Comparison of ENCODE assay signal across 14 cellular contexts in genomic region chr6:40588070-40588384, GRCh38. TPM values are rescaled to one million over a fixed set of nuclear protein-coding genes. Genes with fewer than 3 reads are reported as not detected.
A peak's percentile ranks its signal among the peaks of the same experiment; 100 is the strongest.
DNase-seq lines count a peak whose midpoint lies in the region; ATAC-seq lines count a peak whose summit lies in the region.
"Had no signal": no experiment of that assay in that cellular context is flagged by ENCODE, and none has a peak within 500 bp of the region (broad histone marks: within the 10 kb centered on the region; RNA-seq: fewer than 3 reads in every experiment).

No MANE protein-coding gene starts in this region.

- no peak overlapping the region for H3K4ac ChIP-seq in mesenchymal stem cell (ENCODE audit: low read depth in 1 of 2, low read length in 2 of 2)

- no peak overlapping the region for H2BK12ac ChIP-seq in mesenchymal stem cell (ENCODE audit: low read length in 2 of 2)

- no peaks in the 10 kb centered on the region for H3K9me3 Mint-ChIP-seq in T-helper 1 cell treated with Interleukin-12 subunit alpha and Interleukin-12 subunit beta and Interleukin-4 antibody, amounts not matched to agents 30 μg/mL and 1 μg/mL, for 36 hours
- no peaks in the 10 kb centered on the region for H3K9me3 Mint-ChIP-seq in activated T-helper 1 cell treated with anti-CD3 and anti-CD28 coated beads, Interleukin-12 subunit alpha, Interleukin-12 subunit beta, Interleukin-2, Interleukin-4 antibody, amounts not matched to agents 30 ng/mL and 10 ng/mL and 1 ng/mL, durations not matched to agents 14 hours and 24 hours and 36 hours
- H3K9me3 Mint-ChIP-seq: stimulated activated naive B cell treated with anti-CD40 and anti-IgM and Interleukin-4, amounts not matched to agents 10 μg/mL and 1 μg/mL and 100 μg/mL, for 72 hours had no signal

- H3K79me1 ChIP-seq in mesenchymal stem cell (replicated peaks; ENCODE audit: low read length, poor library complexity, severe bottlenecking) = no peaks in the 10 kb centered on the region

- peaks cover 20% of the 10 kb centered on the region for H3K4me1 ChIP-seq in mesenchymal stem cell (ENCODE audit: control insufficient read depth, insufficient read depth, low read depth, low read length)
- H3K4me1 ChIP-seq in stomach smooth muscle (ENCODE audit: control insufficient read depth, insufficient read depth, low read length) = peaks cover 22% of the 10 kb centered on the region
- H3K4me1 ChIP-seq: HAP-1 had no signal

- H2BK120ac ChIP-seq in mesenchymal stem cell (ENCODE audit: low read depth, low read length) = no peak overlapping the region

- no peak overlapping the region for H2BK5ac ChIP-seq in mesenchymal stem cell (ENCODE audit: low read depth, low read length, poor library complexity, severe bottlenecking)

- DNase-seq in T-helper 1 cell (no peak), mesenchymal stem cell (no peak), NCI-H345 (lab: John Stamatoyannopoulos, UW) (no peak)
- DNase-seq in activated T-helper 1 cell treated with anti-CD3 and anti-CD28 coated beads, Interleukin-12 subunit alpha, Interleukin-12 subunit beta, Interleukin-2, Interleukin-4 antibody, amounts not matched to agents 30 ng/mL and 10 ng/mL and 1 ng/mL, durations not matched to agents 14 hours and 24 hours and 36 hours (ENCODE audit: low spot score) = no peak

- H3K4me3 Mint-ChIP-seq in T-helper 1 cell treated with Interleukin-12 subunit alpha and Interleukin-12 subunit beta and Interleukin-4 antibody, amounts not matched to agents 30 μg/mL and 1 μg/mL, for 36 hours = peak overlapping the region; percentile 26
- peak overlapping the region; percentile 36 for H3K4me3 Mint-ChIP-seq in activated T-helper 1 cell treated with anti-CD3 and anti-CD28 coated beads, Interleukin-12 subunit alpha, Interleukin-12 subunit beta, Interleukin-2, Interleukin-4 antibody, amounts not matched to agents 30 ng/mL and 10 ng/mL and 1 ng/mL, durations not matched to agents 14 hours and 24 hours and 36 hours

- H3K9me3 ChIP-seq in mesenchymal stem cell (ENCODE audit: control insufficient read depth, low read length) = no peaks in the 10 kb centered on the region
- H3K9me3 ChIP-seq in stomach smooth muscle (ENCODE audit: control insufficient read depth in 2 of 2, low read length in 2 of 2) = no peaks in the 10 kb centered on the region
- H3K9me3 ChIP-seq: HAP-1 had no signal

- H3K27ac Mint-ChIP-seq in T-helper 1 cell treated with Interleukin-12 subunit alpha and Interleukin-12 subunit beta and Interleukin-4 antibody, amounts not matched to agents 30 μg/mL and 1 μg/mL, for 36 hours = no peak overlapping the region
- no peak overlapping the region for H3K27ac Mint-ChIP-seq in activated T-helper 1 cell treated with anti-CD3 and anti-CD28 coated beads, Interleukin-12 subunit alpha, Interleukin-12 subunit beta, Interleukin-2, Interleukin-4 antibody, amounts not matched to agents 30 ng/mL and 10 ng/mL and 1 ng/mL, durations not matched to agents 14 hours and 24 hours and 36 hours

- H3K4me2 ChIP-seq in mesenchymal stem cell (ENCODE audit: low read length, poor library complexity, severe bottlenecking) = peak overlapping the region; percentile 91

- no peak overlapping the region for H2BK15ac ChIP-seq in mesenchymal stem cell (ENCODE audit: low read depth, poor library complexity, severe bottlenecking)

- H3K27me3 ChIP-seq in mesenchymal stem cell (ENCODE audit: control insufficient read depth in 1 of 2, insufficient read depth in 1 of 2, low read length in 2 of 2) = peaks cover 72 to 87% of the 10 kb centered on the region in 2 experiments
- peaks cover 29 to 34% of the 10 kb centered on the region in 2 donors for H3K27me3 ChIP-seq in stomach smooth muscle (ENCODE audit: control insufficient read depth in 1 of 2, insufficient read depth in 2 of 2, low read length in 2 of 2)

- H3K4me3 ChIP-seq in mesenchymal stem cell (ENCODE audit: insufficient read depth in 1 of 2, low read depth in 1 of 2, low read length in 2 of 2) (peak overlapping the region; percentile 59 to 77), stomach smooth muscle (ENCODE audit: low read length in 2 of 2) (peak overlapping the region; percentile 45 to 78)
- H3K4me3 ChIP-seq: GM12878 had no signal

- no peaks in the 10 kb centered on the region for H3K36me3 Mint-ChIP-seq in T-helper 1 cell treated with Interleukin-12 subunit alpha and Interleukin-12 subunit beta and Interleukin-4 antibody, amounts not matched to agents 30 μg/mL and 1 μg/mL, for 36 hours (ENCODE audit: low read depth)
- H3K36me3 Mint-ChIP-seq in activated T-helper 1 cell treated with anti-CD3 and anti-CD28 coated beads, Interleukin-12 subunit alpha, Interleukin-12 subunit beta, Interleukin-2, Interleukin-4 antibody, amounts not matched to agents 30 ng/mL and 10 ng/mL and 1 ng/mL, durations not matched to agents 14 hours and 24 hours and 36 hours (ENCODE audit: low read depth) = no peaks in the 10 kb centered on the region
- H3K36me3 Mint-ChIP-seq: stimulated activated naive B cell treated with anti-CD40 and anti-IgM and Interleukin-4, amounts not matched to agents 10 μg/mL and 1 μg/mL and 100 μg/mL, for 72 hours had no signal

- H2AFZ ChIP-seq in mesenchymal stem cell (ENCODE audit: low read depth, low read length) = no peak overlapping the region

- H3K14ac ChIP-seq in mesenchymal stem cell (ENCODE audit: low read length in 2 of 2) = no peak overlapping the region

- H3K4me1 Mint-ChIP-seq in T-helper 1 cell treated with Interleukin-12 subunit alpha and Interleukin-12 subunit beta and Interleukin-4 antibody, amounts not matched to agents 30 μg/mL and 1 μg/mL, for 36 hours (ENCODE audit: low read depth) = peaks cover 21% of the 10 kb centered on the region
- H3K4me1 Mint-ChIP-seq in activated T-helper 1 cell treated with anti-CD3 and anti-CD28 coated beads, Interleukin-12 subunit alpha, Interleukin-12 subunit beta, Interleukin-2, Interleukin-4 antibody, amounts not matched to agents 30 ng/mL and 10 ng/mL and 1 ng/mL, durations not matched to agents 14 hours and 24 hours and 36 hours (ENCODE audit: low read depth) = peaks cover 24% of the 10 kb centered on the region

- WGBS in mesenchymal stem cell = 19% methylated on average over 10 of the region's 11 CpGs

- H3K18ac ChIP-seq in mesenchymal stem cell (ENCODE audit: low read depth in 1 of 2, low read length in 2 of 2) = peak overlapping the region in 1 of 2 experiments; percentile 70

- no peak overlapping the region for H4K91ac ChIP-seq in mesenchymal stem cell (ENCODE audit: low read length)

- H4K8ac ChIP-seq in mesenchymal stem cell (ENCODE audit: low read length) = no peak overlapping the region

- intact Hi-C loops in activated T-helper 1 cell treated with anti-CD3 and anti-CD28 coated beads, Interleukin-12 subunit alpha, Interleukin-12 subunit beta, Interleukin-2, Interleukin-4 antibody, amounts not matched to agents 30 ng/mL and 10 ng/mL and 1 ng/mL, durations not matched to agents 14 hours and 24 hours and 36 hours (cut with micrococcal nuclease) = loop anchor here (5.0 kb wide), 2 partner anchors 201 to 439 kb away; no protein-coding TSS in a partner anchor

- no peak overlapping the region for H3K9ac ChIP-seq in mesenchymal stem cell (ENCODE audit: low read length)
- H3K9ac ChIP-seq in stomach smooth muscle (ENCODE audit: low read length in 2 of 2) = no peak overlapping the region

- ATAC-seq in GM19395 (IDR thresholded peaks at IDR 0.05; ENCODE audit: unreplicated experiment) (no peak), GM18861 (IDR thresholded peaks at IDR 0.05; ENCODE audit: unreplicated experiment) (no peak)

- no peak overlapping the region for H3K27ac ChIP-seq in mesenchymal stem cell (ENCODE audit: low read length, poor library complexity, severe bottlenecking)
- no peak overlapping the region for H3K27ac ChIP-seq in stomach smooth muscle (ENCODE audit: low read length)

- no peaks in the 10 kb centered on the region for H3K36me3 ChIP-seq in mesenchymal stem cell (ENCODE audit: control insufficient read depth in 1 of 2, insufficient read depth in 2 of 2, low read depth in 1 of 2, low read length in 2 of 2)
- H3K36me3 ChIP-seq in stomach smooth muscle (ENCODE audit: control insufficient read depth in 2 of 2, insufficient read depth in 2 of 2, low read length in 2 of 2) = no peaks in the 10 kb centered on the region
- H3K36me3 ChIP-seq: HAP-1 had no signal

- peaks cover 49% of the 10 kb centered on the region for H3K27me3 Mint-ChIP-seq in T-helper 1 cell treated with Interleukin-12 subunit alpha and Interleukin-12 subunit beta and Interleukin-4 antibody, amounts not matched to agents 30 μg/mL and 1 μg/mL, for 36 hours (ENCODE audit: low read depth)
- peaks cover 49% of the 10 kb centered on the region for H3K27me3 Mint-ChIP-seq in activated T-helper 1 cell treated with anti-CD3 and anti-CD28 coated beads, Interleukin-12 subunit alpha, Interleukin-12 subunit beta, Interleukin-2, Interleukin-4 antibody, amounts not matched to agents 30 ng/mL and 10 ng/mL and 1 ng/mL, durations not matched to agents 14 hours and 24 hours and 36 hours (ENCODE audit: insufficient read depth)

- no peak overlapping the region for H2AK5ac ChIP-seq in mesenchymal stem cell (ENCODE audit: low read length, severe bottlenecking)

- H3K23ac ChIP-seq in mesenchymal stem cell (ENCODE audit: low read length in 2 of 2) = no peak overlapping the region

RNA-seq across cellular contexts. Expression of gene LRFN2, which starts 0.9 kb away (rescaled TPM):
- total RNA-seq in activated T-helper 1 cell treated with anti-CD3 and anti-CD28 coated beads, Interleukin-12 subunit alpha, Interleukin-12 subunit beta, Interleukin-2, Interleukin-4 antibody, amounts not matched to agents 30 ng/mL and 10 ng/mL and 1 ng/mL, durations not matched to agents 14 hours and 24 hours and 36 hours = 0.29 TPM in 2 replicates
- 0.03 TPM for polyA plus RNA-seq in mesenchymal stem cell (2013, experiment 1 of 2)
- 0.01 TPM for polyA plus RNA-seq in mesenchymal stem cell (2013, experiment 2 of 2)
- total RNA-seq: GM12878, HT-29, renal cortical epithelial cell had no signal
- polyA plus RNA-seq: AG04450, GM12878 had no signal
